22 cellular contexts compared by ENCODE assay signal in genomic region chr3:189342811-189343210, GRCh38.
A peak's percentile ranks its signal among the peaks of the same experiment; 100 is the strongest.
DNase-seq lines count a peak whose midpoint lies in the region; ATAC-seq and TF ChIP-seq lines count a peak whose summit lies in the region.
"Had no signal": no experiment of that assay in that cellular context is flagged by ENCODE, and none has a peak within 500 bp of the region (broad histone marks: within the 10 kb centered on the region; RNA-seq: fewer than 3 reads in every experiment).

No MANE protein-coding gene starts in this region.

- ATAC-seq in HG03045 (IDR thresholded peaks at IDR 0.05; ENCODE audit: unreplicated experiment) (no peak), GM18511 (IDR thresholded peaks at IDR 0.05; ENCODE audit: unreplicated experiment) (no peak)
- ATAC-seq: Right ventricle myocardium inferior had no signal

- H3K4me3 ChIP-seq in H7 (ENCODE audit: insufficient read depth, low read depth, low read length): no peak overlapping the region
- H3K4me3 ChIP-seq: SJSA1 had no signal

- H3K36me3 ChIP-seq in H7 (replicated peaks; ENCODE audit: control insufficient read depth, insufficient read depth, low read length): no peaks in the 10 kb centered on the region
- H3K36me3 ChIP-seq: SJSA1 had no signal

- H3K36me3 Mint-ChIP-seq in mesothelial cell of epicardium: no peaks in the 10 kb centered on the region
- H3K36me3 Mint-ChIP-seq: CD14-positive monocyte had no signal

- TF ChIP-seq CTCF in mesothelial cell of epicardium (IDR thresholded peaks at IDR 0.05; ENCODE audit: unreplicated experiment): no peak

- peak overlapping the region; percentile 48 for H3K27ac Mint-ChIP-seq in mesothelial cell of epicardium
- H3K27ac Mint-ChIP-seq: B cell, CD14-positive monocyte, H9, HFFc6 had no signal

- H3K27me3 Mint-ChIP-seq in mesothelial cell of epicardium (ENCODE audit: low read depth): no peaks in the 10 kb centered on the region

- no peak overlapping the region for H3K4me3 Mint-ChIP-seq in mesothelial cell of epicardium
- H3K4me3 Mint-ChIP-seq: B cell, CD14-positive monocyte, H9, HFFc6 had no signal

- no peaks in the 10 kb centered on the region for H3K9me3 Mint-ChIP-seq in mesothelial cell of epicardium
- H3K9me3 Mint-ChIP-seq: H9 had no signal

- peak; percentile 63 for DNase-seq in NCI-H748 treated with DMSO at 0.1 percent for 48 hours (lab: John Stamatoyannopoulos, UW)
- no peak for DNase-seq in NCI-H748 (lab: John Stamatoyannopoulos, UW; ENCODE audit: unreplicated experiment)
- DNase-seq in NCI-H69 (lab: John Stamatoyannopoulos, UW): peak; percentile 79
- DNase-seq in mesothelial cell of epicardium (ENCODE audit: low spot score in 2 of 2, unreplicated experiment in 2 of 2): no peak
- no peak for DNase-seq in H7
- DNase-seq in activated T-cell treated with anti-CD3 and anti-CD28 coated beads for 4 hours: no peak
- DNase-seq: EL, GF-D8, H9, HFFc6, Kasumi-1, MM.1S, NCI-H1048, NCI-H1694 treated with DMSO at 0.1 percent for 48 hours, NCI-H2171 treated with DMSO at 0.1 percent for 48 hours, NCI-H446 treated with DMSO at 0.1 percent for 48 hours had no signal

- H3K27me3 ChIP-seq in H7 (ENCODE audit: control insufficient read depth, insufficient read depth, low read length): no peaks in the 10 kb centered on the region; the same call in 1 of the 2 replicates
- H3K27me3 ChIP-seq: SJSA1 had no signal

- H3K4me1 Mint-ChIP-seq in mesothelial cell of epicardium: peaks cover 59% of the 10 kb centered on the region
- H3K4me1 Mint-ChIP-seq: B cell, CD14-positive monocyte had no signal

Comparison
In these comparisons a context has a peak if more than half of its experiments do, and no peak if none do; other contexts are left out.
1. DNase-seq: peak in NCI-H748 treated with DMSO at 0.1 percent for 48 hours (single experiment) and NCI-H69 (single experiment); none in NCI-H748 (single experiment), mesothelial cell of epicardium (0 of 2), H7 (single experiment) and activated T-cell treated with anti-CD3 and anti-CD28 coated beads for 4 hours (single experiment).